Comparison of ENCODE assay signal across 9 cellular contexts in the genomic region with DNA sequence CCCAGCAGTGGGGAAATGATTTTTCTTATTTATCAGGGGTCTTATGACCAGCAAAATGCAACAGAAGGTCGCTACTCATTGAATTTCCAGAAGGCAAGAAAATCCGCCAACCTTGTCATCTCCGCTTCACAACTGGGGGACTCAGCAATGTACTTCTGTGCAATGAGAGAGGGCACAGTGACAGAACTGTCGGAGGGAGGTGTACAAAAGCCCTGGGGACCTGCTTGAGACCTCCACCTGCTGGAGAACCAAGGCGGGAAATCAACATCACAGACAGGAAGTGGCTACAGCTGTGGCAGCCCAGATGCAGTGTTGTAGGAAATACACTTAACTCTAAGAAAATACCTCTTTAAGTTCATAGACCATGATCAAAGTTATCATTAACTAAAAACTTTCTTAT.
DNase-seq lines count a peak whose midpoint lies in the region; ATAC-seq and TF ChIP-seq lines count a peak whose summit lies in the region.
"Had no signal": no experiment of that assay in that cellular context is flagged by ENCODE, and none has a peak within 500 bp of the region (broad histone marks: within the 10 kb centered on the region; RNA-seq: fewer than 3 reads in every experiment).

No MANE protein-coding gene starts in this region.

- no peak overlapping the region for H3K14ac ChIP-seq in trophoblast cell (ENCODE audit: low read length)
- no peak overlapping the region for H3K14ac ChIP-seq in neuronal stem cell (ENCODE audit: low read length)

- H2BK120ac ChIP-seq in trophoblast cell (ENCODE audit: insufficient read depth, low read length, poor library complexity) (no peak overlapping the region), neuronal stem cell (ENCODE audit: low read depth, low read length) (no peak overlapping the region)

- no peak overlapping the region for H3K27ac ChIP-seq in trophoblast cell (ENCODE audit: low read depth, low read length)
- no peak overlapping the region for H3K27ac ChIP-seq in neuronal stem cell (replicated peaks; ENCODE audit: low read length)
- H3K27ac ChIP-seq: HL-60 had no signal

- H3K9me3 ChIP-seq in trophoblast cell (ENCODE audit: insufficient read depth, low read depth, low read length) (no peaks in the 10 kb centered on the region), neuronal stem cell (replicated peaks in 1 of 2; ENCODE audit: control insufficient read depth in 2 of 2, insufficient read depth in 1 of 2, low read depth in 1 of 2, low read length in 2 of 2) (peaks cover 0 to 2% of the 10 kb centered on the region in 2 donors)

- H3K4ac ChIP-seq in trophoblast cell (ENCODE audit: low read depth, low read length) (no peak overlapping the region), neuronal stem cell (ENCODE audit: low read length) (no peak overlapping the region)

- H3K27me3 ChIP-seq in trophoblast cell (ENCODE audit: insufficient read depth, low read length) (no peaks in the 10 kb centered on the region), neuronal stem cell (ENCODE audit: control insufficient read depth in 3 of 3, insufficient read depth in 3 of 3, low read depth in 1 of 3, low read length in 3 of 3) (no peaks in the 10 kb centered on the region)

- H3K9ac ChIP-seq in trophoblast cell (ENCODE audit: low read length) (peak overlapping the region; percentile 33), neuronal stem cell (ENCODE audit: low read depth, low read length, poor library complexity) (no peak overlapping the region)

- no peaks in the 10 kb centered on the region for H3K79me1 ChIP-seq in trophoblast cell (ENCODE audit: low read length)
- no peaks in the 10 kb centered on the region for H3K79me1 ChIP-seq in neuronal stem cell (ENCODE audit: low read depth, low read length)

- H3K23ac ChIP-seq in trophoblast cell (ENCODE audit: low read length) (no peak overlapping the region), neuronal stem cell (ENCODE audit: low read depth, low read length, poor library complexity) (no peak overlapping the region)

- CTCF ChIA-PET in GM10248 (lab: Yijun Ruan, JAX) = no interaction called here

- H4K91ac ChIP-seq in trophoblast cell (ENCODE audit: low read depth, low read length) (no peak overlapping the region), neuronal stem cell (ENCODE audit: low read depth, low read length, poor library complexity) (no peak overlapping the region)

- H3K4me2 ChIP-seq in trophoblast cell (ENCODE audit: low read length) (no peak overlapping the region), neuronal stem cell (ENCODE audit: insufficient read depth, low read length, poor library complexity, severe bottlenecking) (no peak overlapping the region)

- DNase-seq in activated CD8-positive, alpha-beta memory T cell treated with anti-CD3 and anti-CD28 coated beads for 4 hours (ENCODE audit: low read depth in 2 of 2) = peak; percentile 30 to 47
- DNase-seq in trophoblast cell = no peak
- no peak for DNase-seq in NCI-H1417 (lab: John Stamatoyannopoulos, UW)
- no peak for DNase-seq in 8988T
- DNase-seq in neuronal stem cell (ENCODE audit: low spot score) = no peak
- no peak for DNase-seq in GM10248 (ENCODE audit: extremely low spot score)

- H3K4me1 ChIP-seq in trophoblast cell (ENCODE audit: control insufficient read depth in 1 of 2, insufficient read depth in 2 of 2, low read length in 2 of 2) = no peaks in the 10 kb centered on the region
- no peaks in the 10 kb centered on the region for H3K4me1 ChIP-seq in neuronal stem cell (ENCODE audit: control insufficient read depth in 2 of 2, insufficient read depth in 1 of 2, low read depth in 1 of 2, low read length in 2 of 2)

- H3K18ac ChIP-seq in trophoblast cell (ENCODE audit: low read length) = no peak overlapping the region
- no peak overlapping the region for H3K18ac ChIP-seq in neuronal stem cell (ENCODE audit: low read length)

- H3K36me3 ChIP-seq in trophoblast cell (ENCODE audit: control insufficient read depth in 1 of 2, insufficient read depth in 2 of 2, low read length in 2 of 2) (no peaks in the 10 kb centered on the region), neuronal stem cell (replicated peaks in 1 of 2; ENCODE audit: control insufficient read depth in 2 of 2, insufficient read depth in 2 of 2, low read length in 2 of 2) (no peaks in the 10 kb centered on the region)

- H3K79me2 ChIP-seq in trophoblast cell (ENCODE audit: control insufficient read depth, insufficient read depth, low read length, poor library complexity) = no peaks in the 10 kb centered on the region

- WGBS in trophoblast cell (ENCODE audit: extremely low coverage, insufficient coverage, insufficient read length) = no CpG with 5 or more reads among the region's 5 CpGs
- WGBS in neuronal stem cell (ENCODE audit: extremely low coverage in 2 of 2, insufficient read length in 2 of 2, insufficient replicate concordance in 1 of 2), 2 donors = no CpG with 5 or more reads among the region's 5 CpGs

- H2AK5ac ChIP-seq in trophoblast cell (ENCODE audit: low read length) (no peak overlapping the region), neuronal stem cell (ENCODE audit: low read depth, low read length) (no peak overlapping the region)

- H2AFZ ChIP-seq in trophoblast cell (ENCODE audit: insufficient read depth, low read length, poor library complexity) (no peak overlapping the region), neuronal stem cell (ENCODE audit: low read length) (no peak overlapping the region)

- TF ChIP-seq CTCF in GM10248 (IDR thresholded peaks at IDR 0.05; ENCODE audit: control extremely low read depth, extremely low read depth, low read depth, missing control alignments) = no peak

- POLR2A ChIA-PET in GM10248 (lab: Yijun Ruan, JAX) = no interaction called here

- ATAC-seq in GM18868 (IDR thresholded peaks at IDR 0.05; ENCODE audit: unreplicated experiment) (peak; percentile 82), HG03139 (IDR thresholded peaks at IDR 0.05; ENCODE audit: unreplicated experiment) (peak; percentile 94)

- H3K4me3 ChIP-seq in trophoblast cell (ENCODE audit: low read depth, low read length) (no peak overlapping the region), neuronal stem cell (ENCODE audit: low read length in 2 of 2) (no peak overlapping the region)

- H4K12ac ChIP-seq in trophoblast cell (ENCODE audit: low read depth, low read length) = no peak overlapping the region

- H2BK15ac ChIP-seq in neuronal stem cell (ENCODE audit: low read length) = no peak overlapping the region

- H2BK12ac ChIP-seq in trophoblast cell (ENCODE audit: low read length) (no peak overlapping the region), neuronal stem cell (ENCODE audit: low read length) (no peak overlapping the region)

- no peak overlapping the region for H4K8ac ChIP-seq in trophoblast cell (ENCODE audit: low read depth, low read length)
- no peak overlapping the region for H4K8ac ChIP-seq in neuronal stem cell (ENCODE audit: low read depth, low read length)

- H2BK5ac ChIP-seq in trophoblast cell (ENCODE audit: low read depth, low read length, poor library complexity) = no peak overlapping the region
- no peak overlapping the region for H2BK5ac ChIP-seq in neuronal stem cell (ENCODE audit: low read length)

Comparison
In these comparisons a context has a peak if more than half of its experiments do, and no peak if none do; other contexts are left out.
1. DNase-seq: peak in activated CD8-positive, alpha-beta memory T cell treated with anti-CD3 and anti-CD28 coated beads for 4 hours (2 of 2); none in trophoblast cell (0 of 2), NCI-H1417 (0 of 3), 8988T (single experiment), neuronal stem cell (single experiment) and GM10248 (single experiment).